Comparison of ENCODE assay signal across 9 cellular contexts in the genomic region with DNA sequence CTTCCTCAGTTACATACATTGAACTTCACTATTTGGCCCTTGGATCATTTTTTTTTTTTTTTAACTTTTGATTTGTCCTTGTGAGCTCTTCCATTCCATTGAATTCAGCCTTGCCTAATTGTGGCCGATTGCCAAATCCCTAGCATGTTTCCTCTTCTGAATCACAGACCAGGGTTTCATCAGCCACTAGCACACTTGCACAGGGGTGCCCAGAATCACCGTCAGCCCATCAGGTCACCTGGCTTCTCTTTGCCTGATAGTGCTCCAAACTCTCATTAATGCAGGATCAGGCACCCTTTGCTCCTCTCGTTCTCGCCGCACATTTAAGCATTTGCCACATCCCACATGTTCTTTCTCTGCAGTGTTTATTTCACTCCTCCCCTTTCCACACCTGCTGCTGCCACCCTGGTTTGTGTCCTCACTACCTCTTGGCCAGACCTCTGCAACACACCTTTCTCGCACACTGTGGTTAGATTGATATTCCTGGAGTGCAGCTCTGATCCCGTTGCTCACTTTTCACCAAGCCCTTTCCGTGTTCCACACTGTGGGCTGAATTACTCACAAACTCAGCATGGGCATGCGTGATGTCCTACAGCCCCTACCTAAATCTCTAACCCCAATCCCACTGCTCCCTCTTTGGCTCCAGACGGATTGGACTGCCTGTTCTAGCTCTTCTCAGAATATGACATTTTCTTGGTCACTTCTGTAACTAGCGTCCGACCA. TPM values are rescaled to one million over a fixed set of nuclear protein-coding genes. Genes with fewer than 3 reads are reported as not detected.
A peak's percentile ranks its signal among the peaks of the same experiment; 100 is the strongest.
DNase-seq lines count a peak whose midpoint lies in the region; ATAC-seq, FAIRE-seq and TF ChIP-seq lines count a peak whose summit lies in the region.
"Had no signal": no experiment of that assay in that cellular context is flagged by ENCODE, and none has a peak within 500 bp of the region (broad histone marks: within the 10 kb centered on the region; RNA-seq: fewer than 3 reads in every experiment).

No MANE protein-coding gene starts in this region.

- peaks cover 3 to 53% of the 10 kb centered on the region in 2 experiments for H3K36me3 ChIP-seq in mesenchymal stem cell (ENCODE audit: control insufficient read depth in 1 of 2, insufficient read depth in 2 of 2, low read depth in 1 of 2, low read length in 2 of 2)

- peak overlapping the region; percentile 46 for H3K4me2 ChIP-seq in A549
- H3K4me2 ChIP-seq in mesenchymal stem cell (ENCODE audit: low read length, poor library complexity, severe bottlenecking), result no peak overlapping the region

- H3K4me1 Mint-ChIP-seq in endothelial cell (ENCODE audit: unreplicated experiment), result peaks cover 26% of the 10 kb centered on the region
- peaks cover 48 to 78% of the 10 kb centered on the region in 2 donors for H3K4me1 Mint-ChIP-seq in stimulated activated naive B cell treated with anti-CD40 and anti-IgM and Interleukin-4, amounts not matched to agents 10 μg/mL and 1 μg/mL and 100 μg/mL, for 72 hours

- H3K27ac Mint-ChIP-seq in endothelial cell (ENCODE audit: unreplicated experiment), result no peak overlapping the region
- no peak overlapping the region for H3K27ac Mint-ChIP-seq in stimulated activated naive B cell treated with anti-CD40 and anti-IgM and Interleukin-4, amounts not matched to agents 10 μg/mL and 1 μg/mL and 100 μg/mL, for 72 hours

- no peaks in the 10 kb centered on the region for H3K9me3 Mint-ChIP-seq in endothelial cell (ENCODE audit: unreplicated experiment)
- peaks cover 1 to 3% of the 10 kb centered on the region in 2 donors for H3K9me3 Mint-ChIP-seq in stimulated activated naive B cell treated with anti-CD40 and anti-IgM and Interleukin-4, amounts not matched to agents 10 μg/mL and 1 μg/mL and 100 μg/mL, for 72 hours

- H2AK5ac ChIP-seq in mesenchymal stem cell (ENCODE audit: low read length, severe bottlenecking), result no peak overlapping the region

- peak overlapping the region in 1 of 2 experiments; percentile 4 for H3K14ac ChIP-seq in mesenchymal stem cell (ENCODE audit: low read length in 2 of 2)

- peaks cover 44% of the 10 kb centered on the region for H3K79me1 ChIP-seq in mesenchymal stem cell (replicated peaks; ENCODE audit: low read length, poor library complexity, severe bottlenecking)

- TF ChIP-seq CTCF in A549 (IDR thresholded peaks at IDR 0.05) (no peak), choroid plexus epithelial cell (conservative IDR thresholded peaks at IDR 0.05; ENCODE audit: low read depth, low read length) (no peak), endothelial cell (IDR thresholded peaks at IDR 0.05; ENCODE audit: unreplicated experiment) (no peak)

- peak overlapping the region; percentile 55 to 63; a peak in 5 of 6 replicates for H3K27ac ChIP-seq in A549
- no peak overlapping the region for H3K27ac ChIP-seq in mesenchymal stem cell (ENCODE audit: low read length, poor library complexity, severe bottlenecking)

- no peak overlapping the region for H4K91ac ChIP-seq in mesenchymal stem cell (ENCODE audit: low read length)

- no peak overlapping the region for H3K23ac ChIP-seq in mesenchymal stem cell (ENCODE audit: low read length in 2 of 2)

- no peak for FAIRE-seq in A549 (lab: Jason Lieb, UNC)

- no peak overlapping the region for H2BK15ac ChIP-seq in mesenchymal stem cell (ENCODE audit: low read depth, poor library complexity, severe bottlenecking)

- H2BK12ac ChIP-seq in mesenchymal stem cell (ENCODE audit: low read length in 2 of 2), result peak overlapping the region in 1 of 2 experiments; percentile 49

- H3K4me3 Mint-ChIP-seq in endothelial cell (ENCODE audit: unreplicated experiment), result no peak overlapping the region
- no peak overlapping the region for H3K4me3 Mint-ChIP-seq in stimulated activated naive B cell treated with anti-CD40 and anti-IgM and Interleukin-4, amounts not matched to agents 10 μg/mL and 1 μg/mL and 100 μg/mL, for 72 hours

- CTCF ChIA-PET in A549 (lab: Yijun Ruan, JAX), result interaction anchor here (0.6 to 1.0 kb wide), 3 partner anchors 9 to 1401 kb away, joined by 3 read pairs; no protein-coding TSS in a partner anchor

- TF ChIP-seq POLR2A in A549 (IDR thresholded peaks at IDR 0.05; ENCODE audit: low read length), result no peak

- no peak overlapping the region for H2BK5ac ChIP-seq in mesenchymal stem cell (ENCODE audit: low read depth, low read length, poor library complexity, severe bottlenecking)

- POLR2A ChIA-PET in A549 (lab: Yijun Ruan, JAX), result interaction anchor here (2.3 kb wide), 1 partner anchor 10 kb away, joined by 23 read pairs; the partner anchor contains the start of gene PIK3R1

- H3K36me3 Mint-ChIP-seq in endothelial cell (ENCODE audit: low read depth, unreplicated experiment), result peaks cover 14% of the 10 kb centered on the region
- peaks cover 37 to 54% of the 10 kb centered on the region in 2 donors for H3K36me3 Mint-ChIP-seq in stimulated activated naive B cell treated with anti-CD40 and anti-IgM and Interleukin-4, amounts not matched to agents 10 μg/mL and 1 μg/mL and 100 μg/mL, for 72 hours

- H3K9ac ChIP-seq in mesenchymal stem cell (ENCODE audit: low read length), result peak overlapping the region; percentile 41

- TF ChIP-seq RAD21 in A549 (conservative IDR thresholded peaks at IDR 0.05 in 1 of 2, IDR thresholded peaks at IDR 0.05 in 1 of 2), result no peak

- H3K9me3 ChIP-seq in A549 (no peaks in the 10 kb centered on the region; the same call in 2 of the 3 replicates), mesenchymal stem cell (ENCODE audit: control insufficient read depth, low read length) (peaks cover 4% of the 10 kb centered on the region)

- ATAC-seq in A549, result peak in 1 of 2 experiments; percentile 80; a peak in 2 of 6 replicates
- no peak for ATAC-seq in stimulated activated naive B cell treated with anti-CD40 and anti-IgM and Interleukin-4, amounts not matched to agents 10 μg/mL and 1 μg/mL and 100 μg/mL, for 72 hours (replicated peaks)
- ATAC-seq: Panc1 had no signal

- DNase-seq in A549 (ENCODE audit: low read depth in 1 of 2, low spot score in 1 of 2) (peak in 1 of 2 experiments; percentile 28), HT1080 (ENCODE audit: low read depth) (peak; percentile 39), choroid plexus epithelial cell (ENCODE audit: low read depth) (peak; percentile 94), mesenchymal stem cell (peak; percentile 71), NCI-H748 treated with DMSO at 0.1 percent for 48 hours (lab: John Stamatoyannopoulos, UW) (no peak), endothelial cell (ENCODE audit: low spot score) (no peak), NCI-H187 treated with DMSO at 0.1 percent for 48 hours (lab: John Stamatoyannopoulos, UW) (no peak)
- DNase-seq in stimulated activated naive B cell treated with anti-CD40 and anti-IgM and Interleukin-4, amounts not matched to agents 10 μg/mL and 1 μg/mL and 100 μg/mL, for 72 hours, result no peak

- no peak overlapping the region for H4K8ac ChIP-seq in mesenchymal stem cell (ENCODE audit: low read length)

- peak overlapping the region in 1 of 2 experiments; percentile 55 for H3K4ac ChIP-seq in mesenchymal stem cell (ENCODE audit: low read depth in 1 of 2, low read length in 2 of 2)

- no peak overlapping the region for H2AFZ ChIP-seq in mesenchymal stem cell (ENCODE audit: low read depth, low read length)

- H3K4me1 ChIP-seq in A549 (peaks cover 16% of the 10 kb centered on the region), mesenchymal stem cell (ENCODE audit: control insufficient read depth, insufficient read depth, low read depth, low read length) (peaks cover 7% of the 10 kb centered on the region)

- H3K27me3 Mint-ChIP-seq in endothelial cell (ENCODE audit: unreplicated experiment), result no peaks in the 10 kb centered on the region
- no peaks in the 10 kb centered on the region for H3K27me3 Mint-ChIP-seq in stimulated activated naive B cell treated with anti-CD40 and anti-IgM and Interleukin-4, amounts not matched to agents 10 μg/mL and 1 μg/mL and 100 μg/mL, for 72 hours

- H3K4me3 ChIP-seq in A549 (no peak overlapping the region), choroid plexus epithelial cell (ENCODE audit: low read depth, low read length) (no peak overlapping the region), mesenchymal stem cell (ENCODE audit: insufficient read depth in 1 of 2, low read depth in 1 of 2, low read length in 2 of 2) (peak overlapping the region in 1 of 2 experiments; percentile 22)

- TF ChIP-seq EP300 in A549 (IDR thresholded peaks at IDR 0.05), result no peak

- 80% methylated on average over 12 of the region's 12 CpGs for WGBS in A549 (ENCODE audit: missing lambda C conversion rate)
- WGBS in mesenchymal stem cell, result 95% methylated on average over 12 of the region's 12 CpGs

- no peak overlapping the region for H2BK120ac ChIP-seq in mesenchymal stem cell (ENCODE audit: low read depth, low read length)

- H3K18ac ChIP-seq in mesenchymal stem cell (ENCODE audit: low read depth in 1 of 2, low read length in 2 of 2), result peak overlapping the region in 1 of 2 experiments; percentile 86

- no peaks in the 10 kb centered on the region for H3K27me3 ChIP-seq in mesenchymal stem cell (ENCODE audit: control insufficient read depth in 1 of 2, insufficient read depth in 1 of 2, low read length in 2 of 2)

TF ChIP-seq in A549, 52 proteins besides CTCF, POLR2A, EP300 and RAD21 (continues in another document):
- TF ChIP-seq TP53 (CRISPR knock-in tag; IDR thresholded peaks at IDR 0.05), result no peak

RNA-seq across cellular contexts. Expression of gene PIK3R1, which starts 9.8 kb away (rescaled TPM):
- polyA plus RNA-seq in A549 (2011; rRNA removed) (5.7 and 8.8 TPM in 2 replicates), A549 (2017; fragmentation: RNase III; extraction: RNeasy Plus Mini Kit Qiagen cat#74134 plus additional on column Dnase treatment) (5.5 to 6.0 TPM (median 5.7 TPM) in 3 replicates)
- polyA plus RNA-seq in A549 (2012; cell fraction: cytosol; rRNA removed), result 1.2 and 1.4 TPM in 2 replicates
- polyA plus RNA-seq in A549 (2012; cell fraction: nucleus; rRNA removed), result 0.86 and 1.9 TPM in 2 replicates
- polyA minus RNA-seq in A549 (2011; rRNA and poly(A)+ RNA removed), result 10.2 and 16.1 TPM in 2 replicates
- 12.6 and 14.0 TPM in 2 replicates for total RNA-seq in HT1080 (2014; rRNA removed; shearing (Covaris generic))
- 2.8 and 4.3 TPM in 2 replicates for polyA plus RNA-seq in HT1080 (2015; cell fraction: cytosol; rRNA removed)
- polyA plus RNA-seq in HT1080 (2015; cell fraction: nucleus; rRNA removed), result 7.1 and 8.1 TPM in 2 replicates
- 33.8 TPM for polyA plus RNA-seq in mesenchymal stem cell (2013, experiment 1 of 2)
- polyA plus RNA-seq in mesenchymal stem cell (2013, experiment 2 of 2), result 33.1 TPM
- 37.1 TPM for total RNA-seq in endothelial cell (ENCODE audit: unreplicated experiment)

Comparison
In these comparisons a context has a peak if more than half of its experiments do, and no peak if none do; other contexts are left out.
1. DNase-seq: peak in HT1080 (single experiment), choroid plexus epithelial cell (single experiment) and mesenchymal stem cell (single experiment); none in NCI-H748 treated with DMSO at 0.1 percent for 48 hours (single experiment), endothelial cell (single experiment), NCI-H187 treated with DMSO at 0.1 percent for 48 hours (single experiment) and stimulated activated naive B cell treated with anti-CD40 and anti-IgM and Interleukin-4, amounts not matched to agents 10 μg/mL and 1 μg/mL and 100 μg/mL, for 72 hours (single experiment).